In genomic region chr7:150875791-150876190, GRCh38 we compare ENCODE assay signal across 13 cellular contexts. TPM values are rescaled to one million over a fixed set of nuclear protein-coding genes. Genes with fewer than 3 reads are reported as not detected.
DNase-seq lines count a peak whose midpoint lies in the region; ATAC-seq and TF ChIP-seq lines count a peak whose summit lies in the region.
"Had no signal": no experiment of that assay in that cellular context is flagged by ENCODE, and none has a peak within 500 bp of the region (broad histone marks: within the 10 kb centered on the region; RNA-seq: fewer than 3 reads in every experiment).

No MANE protein-coding gene starts in this region.

- no TSS peak for BruUV-seq in HCT116 (replicated peaks; lab: Mats Ljungman, UMichigan)

- no peak overlapping the region for H2AFZ ChIP-seq in HCT116 (ENCODE audit: low read depth, low read length, poor library complexity, severe bottlenecking)

- no peak for TF ChIP-seq POLR2A in HCT116 (IDR thresholded peaks at IDR 0.05; ENCODE audit: borderline replicate concordance, extremely low read depth, insufficient read depth, insufficient read length)

- H3K36me3 ChIP-seq in HCT116 (ENCODE audit: control insufficient read depth in 1 of 2, insufficient read depth in 2 of 2, low read length in 2 of 2), result no peaks in the 10 kb centered on the region
- no peaks in the 10 kb centered on the region for H3K36me3 ChIP-seq in kidney epithelial cell (ENCODE audit: control insufficient read depth, insufficient read depth, low read length)
- H3K36me3 ChIP-seq: esophagus squamous epithelium had no signal

- POLR2A ChIA-PET in HCT116 (lab: Charles Lee), result no interaction called here

- CTCF ChIA-PET in HCT116 (lab: Charles Lee), result interaction anchor here (0.6 to 2.0 kb wide), 14 partner anchors 10 to 590 kb away, joined by 3 to 11 read pairs (median 4); partner anchors contain the start of gene ABCB8

- H3K27me3 ChIP-seq in HCT116 (ENCODE audit: insufficient read depth, low read length) (peaks cover 4% of the 10 kb centered on the region; the same call in 1 of the 2 replicates), kidney epithelial cell (ENCODE audit: control insufficient read depth, insufficient read depth, low read length) (peaks cover 2% of the 10 kb centered on the region)
- H3K27me3 ChIP-seq: body of pancreas, esophagus squamous epithelium had no signal

- no peaks in the 10 kb centered on the region for H3K9me3 ChIP-seq in HCT116 (ENCODE audit: control insufficient read depth in 1 of 2, insufficient read depth in 1 of 2, low read depth in 1 of 2, low read length in 2 of 2)

- H3K4me2 ChIP-seq in HCT116 (ENCODE audit: low read length), result no peak overlapping the region

- no peaks in the 10 kb centered on the region for H3K79me2 ChIP-seq in HCT116 (ENCODE audit: insufficient read depth, low read length)

- DNase-seq in NCI-H2196 treated with DMSO at 0.1 percent for 48 hours (lab: John Stamatoyannopoulos, UW; ENCODE audit: unreplicated experiment) (peak; percentile 2), NCI-H2196 (lab: John Stamatoyannopoulos, UW; ENCODE audit: unreplicated experiment) (no peak), HCT116 (ENCODE audit: low read depth, low spot score) (peak; percentile 16), RPMI8226 (peak; percentile 25), kidney epithelial cell (ENCODE audit: low read depth) (no peak), hepatic stellate cell (ENCODE audit: low spot score) (no peak), amniotic stem cell (lab: John Stamatoyannopoulos, UW) (no peak)
- DNase-seq: body of pancreas; esophagus squamous epithelium; GDM1; occipital lobe; stimulated activated naive CD4-positive, alpha-beta T cell had no signal

- H3K9ac ChIP-seq in HCT116 (ENCODE audit: low read length), result no peak overlapping the region

- TF ChIP-seq CTCF in HCT116 (IDR thresholded peaks at IDR 0.05 in 2 of 3, conservative IDR thresholded peaks at IDR 0.05 in 1 of 3; ENCODE audit: borderline replicate concordance in 1 of 3, insufficient read depth in 1 of 3, low read depth in 2 of 3, low read length in 2 of 3) (peak; percentile 33 to 49 (median 40); a peak in 4 of 6 replicates), kidney epithelial cell (IDR thresholded peaks at IDR 0.05; ENCODE audit: insufficient read depth, low read length, poor library complexity, severe bottlenecking) (peak; percentile 2)

- ATAC-seq in HCT116 (peak; percentile 55), GM18867 (IDR thresholded peaks at IDR 0.05; ENCODE audit: unreplicated experiment) (no peak)
- ATAC-seq: body of pancreas had no signal

- no peaks in the 10 kb centered on the region for H4K20me1 ChIP-seq in HCT116 (ENCODE audit: insufficient read depth)

- H3K4me1 ChIP-seq in HCT116 (ENCODE audit: control insufficient read depth in 1 of 2, insufficient read depth in 2 of 2, low read length in 2 of 2), result peaks cover 0 to 20% of the 10 kb centered on the region in 2 experiments; a peak in 3 of 4 replicates

- RAD21 ChIA-PET in HCT116 (lab: Charles Lee; ENCODE audit: low non-redundant PET in 1 of 2, low total read pairs in 2 of 2, uncharacterized antibody in 2 of 2, unreplicated experiment in 2 of 2), result no interaction called here

- H3K9me2 ChIP-seq in HCT116 (ENCODE audit: insufficient read depth), result no peaks in the 10 kb centered on the region

- peak; percentile 24; the same call in 1 of the 2 replicates for TF ChIP-seq RAD21 in HCT116 (IDR thresholded peaks at IDR 0.05; ENCODE audit: low read depth)

- H3K27ac ChIP-seq in HCT116 (ENCODE audit: low read depth, low read length), result no peak overlapping the region
- H3K27ac ChIP-seq: body of pancreas, esophagus squamous epithelium had no signal

- no peak overlapping the region for H3K4me3 ChIP-seq in HCT116 (replicated peaks in 1 of 2; ENCODE audit: low read depth in 1 of 2, low read length in 2 of 2)
- H3K4me3 ChIP-seq in kidney epithelial cell (ENCODE audit: low read depth, low read length), result no peak overlapping the region
- H3K4me3 ChIP-seq: body of pancreas had no signal

- intact Hi-C loops in HCT116 (cut with micrococcal nuclease), result loop anchor here (2.0 to 10.0 kb wide), 3 partner anchors 98 to 589 kb away; partner anchors contain the start of gene GIMAP8

TF ChIP-seq in HCT116, 20 proteins besides CTCF, POLR2A, EP300 and RAD21:
- TF ChIP-seq FOSL1 (IDR thresholded peaks at IDR 0.05; ENCODE audit: low read depth), result no peak
- no peak for TF ChIP-seq SIN3A (IDR thresholded peaks at IDR 0.05; ENCODE audit: low read depth)
- no peak for TF ChIP-seq SP1 (IDR thresholded peaks at IDR 0.05; ENCODE audit: low read depth)
- no peak for TF ChIP-seq ATF3 (IDR thresholded peaks at IDR 0.05)
- no peak for TF ChIP-seq ZNF274 (IDR thresholded peaks at IDR 0.05; ENCODE audit: low read depth, low read length)
- no peak for TF ChIP-seq TCF7L2 (IDR thresholded peaks at IDR 0.05; ENCODE audit: borderline replicate concordance, extremely low read depth, insufficient read depth, insufficient read length)
- TF ChIP-seq SRF (IDR thresholded peaks at IDR 0.05; ENCODE audit: low read depth), result no peak
- TF ChIP-seq EZH2 (IDR thresholded peaks at IDR 0.05), result no peak
- no peak for TF ChIP-seq REST (IDR thresholded peaks at IDR 0.05; ENCODE audit: low read depth)
- TF ChIP-seq EZH2phosphoT487 (IDR thresholded peaks at IDR 0.05; ENCODE audit: borderline replicate concordance), result no peak
TF ChIP-seq in HCT116: peak in this region for 0.

RNA-seq across cellular contexts. Expression of gene AOC1, which starts 23.5 kb away (rescaled TPM):
- total RNA-seq in HCT116 (2021; ENCODE audit: unreplicated experiment), result 0.37 TPM
- polyA plus RNA-seq in HCT116 (2012), result 0.36 and 0.47 TPM in 2 replicates
- total RNA-seq in kidney epithelial cell, result 0.68 and 1.0 TPM in 2 replicates
- total RNA-seq: occipital lobe had no signal

Comparison
In these comparisons a context has a peak if more than half of its experiments do, and no peak if none do; other contexts are left out.
1. DNase-seq: peak in NCI-H2196 treated with DMSO at 0.1 percent for 48 hours (single experiment), HCT116 (single experiment) and RPMI8226 (single experiment); none in NCI-H2196 (single experiment), kidney epithelial cell (single experiment), hepatic stellate cell (single experiment) and amniotic stem cell (single experiment).